ENCODE assay signal across 26 cellular contexts in the genomic region with DNA sequence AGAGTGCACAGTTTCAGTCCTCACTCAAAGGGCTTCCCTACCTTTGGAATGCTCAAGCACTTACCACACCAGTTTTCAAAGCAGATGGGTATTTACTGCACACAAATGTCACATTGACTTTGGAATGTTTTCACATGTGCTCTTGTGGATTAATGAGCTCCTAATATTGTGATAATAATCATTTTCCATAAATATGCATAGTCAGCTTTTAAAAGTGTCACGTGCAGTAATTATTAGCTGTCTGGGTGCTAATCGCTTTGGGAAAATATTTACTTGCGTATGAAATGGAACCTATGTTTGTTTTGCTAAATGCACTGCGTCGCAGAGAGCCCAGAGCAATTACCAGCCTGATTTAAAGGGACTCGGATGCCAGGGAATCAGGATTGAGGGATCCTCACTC.
DNase-seq lines count a peak whose midpoint lies in the region; ATAC-seq, FAIRE-seq and TF ChIP-seq lines count a peak whose summit lies in the region.
"Had no signal": no experiment of that assay in that cellular context is flagged by ENCODE, and none has a peak within 500 bp of the region (broad histone marks: within the 10 kb centered on the region; RNA-seq: fewer than 3 reads in every experiment).

No MANE protein-coding gene starts in this region.

- H3K79me2 ChIP-seq in HepG2 (ENCODE audit: insufficient read depth, low read length): no peaks in the 10 kb centered on the region

- H3K4me2 ChIP-seq in HepG2 (ENCODE audit: low read depth, low read length): no peak overlapping the region
- H3K4me2 ChIP-seq: BLaER1 treated with 17β-estradiol and CSF1 and Interleukin-3, amounts not matched to agents 10 nM and 100 nM; SK-N-SH had no signal

- in situ Hi-C loops in HepG2 (cut with HindIII; ENCODE audit: extremely low pct_ligation_motif_present, low pct_unique_long_range_greater_than_20kb): no loop called here

- POLR2A ChIA-PET in HepG2 (lab: Yijun Ruan, JAX): no interaction called here

- no peak overlapping the region for H3K27ac ChIP-seq in HepG2 (ENCODE audit: extremely low read length, insufficient read depth, low read length)
- H3K27ac ChIP-seq in right lobe of liver: no peak overlapping the region
- no peak overlapping the region for H3K27ac ChIP-seq in WERI-Rb-1
- H3K27ac ChIP-seq in caudate nucleus (ENCODE audit: low read depth, low read length): no peak overlapping the region
- H3K27ac ChIP-seq: BLaER1 treated with 17β-estradiol and CSF1 and Interleukin-3, amounts not matched to agents 10 nM and 100 nM; GM23248; Peyer's patch had no signal

- H3K9me3 ChIP-seq in HepG2 (ENCODE audit: low read length) (no peaks in the 10 kb centered on the region), right lobe of liver (no peaks in the 10 kb centered on the region), WERI-Rb-1 (ENCODE audit: severe bottlenecking) (no peaks in the 10 kb centered on the region)
- H3K9me3 ChIP-seq: BLaER1 treated with 17β-estradiol and CSF1 and Interleukin-3, amounts not matched to agents 10 nM and 100 nM; HAP-1; Peyer's patch; SK-N-SH had no signal

- no peak for TF ChIP-seq RAD21 in HepG2 (CRISPR knock-in tag; IDR thresholded peaks at IDR 0.05)

- H3K36me3 ChIP-seq in HepG2 (replicated peaks in 1 of 2; ENCODE audit: control insufficient read depth in 1 of 2, insufficient read depth in 2 of 2, low read length in 2 of 2) (no peaks in the 10 kb centered on the region), right lobe of liver (no peaks in the 10 kb centered on the region), WERI-Rb-1 (no peaks in the 10 kb centered on the region)
- H3K36me3 ChIP-seq: BLaER1 treated with 17β-estradiol and CSF1 and Interleukin-3, amounts not matched to agents 10 nM and 100 nM; HAP-1; Peyer's patch had no signal

- H3K4me1 ChIP-seq in HepG2 (ENCODE audit: insufficient read depth, low read length): no peaks in the 10 kb centered on the region
- H3K4me1 ChIP-seq in right lobe of liver: no peaks in the 10 kb centered on the region
- H3K4me1 ChIP-seq: BLaER1 treated with 17β-estradiol and CSF1 and Interleukin-3, amounts not matched to agents 10 nM and 100 nM; HAP-1; Peyer's patch had no signal

- intact Hi-C loops in HepG2 (cut with micrococcal nuclease; ENCODE audit: unreplicated experiment) (no loop called here), right lobe of liver (cut with DNase I) (no loop called here)

- H3K4me3 ChIP-seq in HepG2 (replicated peaks in 1 of 3; ENCODE audit: insufficient read depth in 1 of 3, low read depth in 2 of 3, low read length in 3 of 3): no peak overlapping the region
- no peak overlapping the region for H3K4me3 ChIP-seq in right lobe of liver
- no peak overlapping the region for H3K4me3 ChIP-seq in WERI-Rb-1 (ENCODE audit: low read depth, low read length)
- H3K4me3 ChIP-seq: BLaER1 treated with 17β-estradiol and CSF1 and Interleukin-3, amounts not matched to agents 10 nM and 100 nM; GM23248; HAP-1; Peyer's patch had no signal

- no peaks in the 10 kb centered on the region for H4K20me1 ChIP-seq in HepG2 (ENCODE audit: insufficient read depth, low read length)
- H4K20me1 ChIP-seq: BLaER1 treated with 17β-estradiol and CSF1 and Interleukin-3, amounts not matched to agents 10 nM and 100 nM had no signal

- H3K9ac ChIP-seq in HepG2 (ENCODE audit: insufficient read depth, low read depth, low read length): no peak overlapping the region
- H3K9ac ChIP-seq: BLaER1 treated with 17β-estradiol and CSF1 and Interleukin-3, amounts not matched to agents 10 nM and 100 nM; GM23248; SK-N-SH had no signal

- no peak for FAIRE-seq in HepG2 (lab: Jason Lieb, UNC)
- FAIRE-seq: A204.1, GM18507 had no signal

- ATAC-seq in HepG2 (no peak), right lobe of liver (no peak), HG02571 (IDR thresholded peaks at IDR 0.05; ENCODE audit: unreplicated experiment) (no peak)

- no peak for DNase-seq in HepG2 (ENCODE audit: low spot score)
- DNase-seq in right lobe of liver: no peak
- DNase-seq in NCI-H1417 treated with DMSO at 0.1 percent for 48 hours (lab: John Stamatoyannopoulos, UW): peak; percentile 19
- peak; percentile 27 for DNase-seq in NCI-H748 treated with DMSO at 0.1 percent for 48 hours (lab: John Stamatoyannopoulos, UW)
- no peak for DNase-seq in WERI-Rb-1
- DNase-seq in caudate nucleus (lab: John Stamatoyannopoulos, UW): no peak
- DNase-seq: AML-193; CD4-positive, alpha-beta T cell; DMS53; GM23248; KBM-7; MV-4-11; NCI-H2029 treated with DMSO at 0.1 percent for 48 hours; NCI-H2227 treated with DMSO at 0.1 percent for 48 hours; NCI-H526 treated with DMSO at 0.1 percent for 48 hours; OCI-M1; Peyer's patch; SIG-M5; SK-N-SH; SW 1271; T-helper 9 cell had no signal

- TF ChIP-seq POLR2A in HepG2 (IDR thresholded peaks at IDR 0.05; ENCODE audit: insufficient read depth in 1 of 2, low read depth in 2 of 2, low read length in 2 of 2) (no peak), right lobe of liver (IDR thresholded peaks at IDR 0.05) (no peak)

- H3K27me3 ChIP-seq in HepG2 (ENCODE audit: control insufficient read depth in 1 of 2, insufficient read depth in 2 of 2, low read length in 2 of 2) (peaks cover 0 to 3% of the 10 kb centered on the region in 2 experiments; a peak in 1 of 5 replicates), right lobe of liver (no peaks in the 10 kb centered on the region), WERI-Rb-1 (ENCODE audit: insufficient read depth, low read depth, severe bottlenecking) (no peaks in the 10 kb centered on the region)
- H3K27me3 ChIP-seq: BLaER1 treated with 17β-estradiol and CSF1 and Interleukin-3, amounts not matched to agents 10 nM and 100 nM; Peyer's patch had no signal

- CTCF ChIA-PET in HepG2 (lab: Yijun Ruan, JAX; ENCODE audit: low intra/inter-chr PET ratio, low total read pairs): no interaction called here

- WGBS in HepG2 (ENCODE audit: low lambda C conversion rate): 28% methylated on average over 6 of the region's 6 CpGs
- WGBS in right lobe of liver (ENCODE audit: insufficient coverage, low coverage, low lambda C conversion rate, missing lambda C conversion rate): 45% methylated on average over 6 of the region's 6 CpGs

- H2AFZ ChIP-seq in HepG2 (ENCODE audit: low read length): no peak overlapping the region
- H2AFZ ChIP-seq: GM23248 had no signal

- no TSS peak for BruUV-seq in HepG2 (replicated peaks; lab: Mats Ljungman, UMichigan)

- TF ChIP-seq EP300 in HepG2 (IDR thresholded peaks at IDR 0.05; ENCODE audit: low read depth in 2 of 2, low read length in 2 of 2) (no peak), HepG2 (CRISPR knock-in tag; IDR thresholded peaks at IDR 0.05; ENCODE audit: borderline replicate concordance) (no peak)

- TF ChIP-seq CTCF in HepG2 (CRISPR knock-in tag; IDR thresholded peaks at IDR 0.05): no peak
- no peak for TF ChIP-seq CTCF in right lobe of liver (IDR thresholded peaks at IDR 0.05)
- no peak for TF ChIP-seq CTCF in WERI-Rb-1 (IDR thresholded peaks at IDR 0.05; ENCODE audit: low read depth, low read length)

TF ChIP-seq in HepG2, 621 proteins besides CTCF, POLR2A, EP300 and RAD21:
- no peak for TF ChIP-seq ZNF121 (CRISPR knock-in tag; IDR thresholded peaks at IDR 0.05)
- TF ChIP-seq MAFF (IDR thresholded peaks at IDR 0.05; ENCODE audit: low read depth, low read length): peak; percentile 96
- peak; percentile 89 to 96 for TF ChIP-seq MAFK (conservative IDR thresholded peaks at IDR 0.05 in 1 of 2, IDR thresholded peaks at IDR 0.05 in 1 of 2; ENCODE audit: low read length in 2 of 2)
TF ChIP-seq in HepG2: peak in this region for 2.

Comparison
In these comparisons a context has a peak if more than half of its experiments do, and no peak if none do; other contexts are left out.
1. DNase-seq: peak in NCI-H1417 treated with DMSO at 0.1 percent for 48 hours (single experiment) and NCI-H748 treated with DMSO at 0.1 percent for 48 hours (single experiment); none in HepG2 (single experiment), right lobe of liver (0 of 3), WERI-Rb-1 (single experiment) and caudate nucleus (0 of 61).